In the genomic region with DNA sequence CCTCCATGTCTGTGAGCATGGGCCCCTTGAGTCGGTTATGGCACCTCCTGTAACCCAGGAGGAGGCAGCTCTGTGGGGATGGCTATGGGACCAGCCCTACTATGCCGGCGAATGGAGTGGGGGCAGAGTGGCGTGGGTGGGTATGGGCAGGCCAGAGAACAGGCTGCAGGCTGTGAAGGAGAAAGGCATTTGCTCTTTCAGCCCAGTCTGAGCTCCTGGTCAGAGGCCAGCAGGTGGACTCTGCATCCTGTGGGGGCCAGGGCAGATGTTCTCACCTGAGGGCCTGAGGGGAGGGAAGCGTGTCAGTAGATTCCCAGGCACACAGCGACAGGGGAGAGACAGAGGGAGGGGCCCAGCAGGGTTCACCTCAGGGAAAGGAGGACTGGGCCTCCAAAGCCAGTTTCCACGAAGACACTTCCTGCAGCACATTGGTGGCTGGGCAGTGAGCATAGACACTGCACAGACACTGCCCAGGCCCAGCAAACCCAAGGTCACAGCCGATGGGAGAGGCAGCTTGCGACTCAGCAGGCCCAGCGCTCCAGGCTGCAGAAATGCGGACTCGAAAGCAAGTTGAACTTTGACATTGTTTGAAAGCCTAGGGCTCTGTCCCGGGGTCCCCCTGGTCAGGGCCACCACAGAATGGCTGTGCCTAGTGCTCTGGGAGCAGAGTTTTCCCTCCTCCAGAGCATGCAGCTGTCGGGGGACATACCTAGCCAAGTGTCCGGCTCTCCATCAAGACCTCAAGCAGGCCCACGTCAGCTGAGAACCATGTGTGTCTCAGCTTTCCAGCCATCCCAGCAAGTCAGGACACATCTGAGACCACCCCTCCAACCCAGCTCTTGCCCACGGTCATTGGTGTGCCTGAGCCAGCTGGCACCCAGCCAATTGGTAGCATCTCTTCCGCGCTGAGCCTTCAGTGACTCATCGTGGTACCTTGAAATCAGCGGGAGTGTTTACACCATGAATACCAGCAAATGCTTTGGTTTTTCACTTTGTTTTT, we compare ENCODE assay signal across 11 cellular contexts. TPM values are rescaled to one million over a fixed set of nuclear protein-coding genes. Genes with fewer than 3 reads are reported as not detected.
A peak's percentile ranks its signal among the peaks of the same experiment; 100 is the strongest.
DNase-seq lines count a peak whose midpoint lies in the region; ATAC-seq, FAIRE-seq and TF ChIP-seq lines count a peak whose summit lies in the region.
"Had no signal": no experiment of that assay in that cellular context is flagged by ENCODE, and none has a peak within 500 bp of the region (broad histone marks: within the 10 kb centered on the region; RNA-seq: fewer than 3 reads in every experiment).

No MANE protein-coding gene starts in this region.

- H4K20me1 ChIP-seq in K562 (replicated peaks; ENCODE audit: control insufficient read depth, insufficient read depth, low read length), result 0 out of 2 replicates have a peak, but pooled peaks cover 16% of the 10 kb centered on the region

- H3K4me3 Mint-ChIP-seq in nephron progenitor cell, result no peak overlapping the region
- no peak overlapping the region for H3K4me3 Mint-ChIP-seq in stimulated activated memory B cell treated with anti-CD40 and anti-IgM and Interleukin-4, amounts not matched to agents 10 μg/mL and 1 μg/mL and 100 μg/mL, for 72 hours

- no peak for FAIRE-seq in K562 (lab: Jason Lieb, UNC)

- TF ChIP-seq POLR2A in K562 (conservative IDR thresholded peaks at IDR 0.05), result no peak

- H3K27ac ChIP-seq in K562 (ENCODE audit: extremely low read depth, low read depth, low read length), result no peak overlapping the region

- peak overlapping the region in 1 of 2 experiments; percentile 37; a peak in 1 of 4 replicates for H3K9ac ChIP-seq in K562 (ENCODE audit: insufficient read depth in 1 of 2, low read depth in 2 of 2, low read length in 2 of 2)

- peaks cover 78% of the 10 kb centered on the region for H3K4me1 Mint-ChIP-seq in nephron progenitor cell
- no peaks in the 10 kb centered on the region for H3K4me1 Mint-ChIP-seq in stimulated activated memory B cell treated with anti-CD40 and anti-IgM and Interleukin-4, amounts not matched to agents 10 μg/mL and 1 μg/mL and 100 μg/mL, for 72 hours
- H3K4me1 Mint-ChIP-seq: naive B cell had no signal

- POLR2A ChIA-PET in K562 (lab: Yijun Ruan, JAX), result interaction anchor here (0.6 kb wide), 2 partner anchors 155 to 445 kb away, joined by 3 to 4 read pairs; no protein-coding TSS in a partner anchor

- no peak for ATAC-seq in K562
- ATAC-seq in stimulated activated memory B cell treated with anti-CD40 and anti-IgM and Interleukin-4, amounts not matched to agents 10 μg/mL and 1 μg/mL and 100 μg/mL, for 72 hours, result no peak
- no peak for ATAC-seq in HG02870 (IDR thresholded peaks at IDR 0.05; ENCODE audit: unreplicated experiment)
- ATAC-seq in GM18520 (IDR thresholded peaks at IDR 0.05; ENCODE audit: unreplicated experiment), result no peak

- CTCF ChIA-PET in K562 (lab: Yijun Ruan, JAX; ENCODE audit: low intra/inter-chr PET ratio), result no interaction called here

- H2AFZ ChIP-seq in K562 (ENCODE audit: low read depth, low read length), result no peak overlapping the region

- no peaks in the 10 kb centered on the region for H3K9me3 ChIP-seq in K562 (replicated peaks; ENCODE audit: control insufficient read depth, insufficient read depth, low read depth, low read length)

- WGBS in K562 (ENCODE audit: insufficient coverage, low coverage, missing lambda C conversion rate), result 3% methylated on average over 20 of the region's 21 CpGs

- H3K9me3 Mint-ChIP-seq in nephron progenitor cell, result no peaks in the 10 kb centered on the region
- no peaks in the 10 kb centered on the region for H3K9me3 Mint-ChIP-seq in stimulated activated memory B cell treated with anti-CD40 and anti-IgM and Interleukin-4, amounts not matched to agents 10 μg/mL and 1 μg/mL and 100 μg/mL, for 72 hours
- H3K9me3 Mint-ChIP-seq: naive B cell had no signal

- DNase-seq in EL (peak; percentile 76), NCI-H146 treated with DMSO at 0.1 percent for 48 hours (lab: John Stamatoyannopoulos, UW; ENCODE audit: unreplicated experiment) (peak; percentile 50), K562 (ENCODE audit: extremely low read depth in 1 of 4, low spot score in 3 of 4) (peak in 1 of 4 experiments; percentile 23), nephron progenitor cell (no peak), NCI-H446 treated with DMSO at 0.1 percent for 48 hours (lab: John Stamatoyannopoulos, UW) (no peak)
- DNase-seq: activated CD8-positive, alpha-beta memory T cell treated with anti-CD3 and anti-CD28 coated beads for 24 hours; naive B cell; NCI-H524 had no signal

- H3K9me1 ChIP-seq in K562 (ENCODE audit: control insufficient read depth, insufficient read depth, low read length), result no peaks in the 10 kb centered on the region

- H3K27me3 ChIP-seq in K562 (ENCODE audit: control insufficient read depth in 2 of 2, insufficient read depth in 2 of 2, low read length in 2 of 2), result peaks cover 65 to 87% of the 10 kb centered on the region in 2 experiments

- no peaks in the 10 kb centered on the region for H3K36me3 ChIP-seq in K562 (ENCODE audit: control insufficient read depth, insufficient read depth, low read length)

- H3K4me2 ChIP-seq in K562 (ENCODE audit: insufficient read depth, low read length), result no peak overlapping the region

- intact Hi-C loops in K562 (cut with micrococcal nuclease), result no loop called here

- no peaks in the 10 kb centered on the region for H3K79me2 ChIP-seq in K562 (ENCODE audit: control insufficient read depth, insufficient read depth, low read length)

- peaks cover 6% of the 10 kb centered on the region for H3K27me3 Mint-ChIP-seq in nephron progenitor cell (ENCODE audit: low read depth, poor library complexity)
- H3K27me3 Mint-ChIP-seq in stimulated activated memory B cell treated with anti-CD40 and anti-IgM and Interleukin-4, amounts not matched to agents 10 μg/mL and 1 μg/mL and 100 μg/mL, for 72 hours, result peaks cover 60% of the 10 kb centered on the region

- peak overlapping the region; percentile 65 for H3K27ac Mint-ChIP-seq in nephron progenitor cell
- no peak overlapping the region for H3K27ac Mint-ChIP-seq in stimulated activated memory B cell treated with anti-CD40 and anti-IgM and Interleukin-4, amounts not matched to agents 10 μg/mL and 1 μg/mL and 100 μg/mL, for 72 hours

- in situ Hi-C loops in K562 (cut with MboI), result no loop called here

- TF ChIP-seq EP300 in K562 (IDR thresholded peaks at IDR 0.05; ENCODE audit: low read length), result no peak

- H3K4me1 ChIP-seq in K562 (replicated peaks in 1 of 2; ENCODE audit: control insufficient read depth in 2 of 2, insufficient read depth in 2 of 2, low read length in 2 of 2), result no peaks in the 10 kb centered on the region

- BruUV-seq in K562 (replicated peaks; lab: Mats Ljungman, UMichigan), result no TSS peak

- no peak overlapping the region for H3K4me3 ChIP-seq in K562

- TF ChIP-seq CTCF in K562 (IDR thresholded peaks at IDR 0.05 in 2 of 3, conservative IDR thresholded peaks at IDR 0.05 in 1 of 3; ENCODE audit: insufficient read depth in 2 of 3, low read depth in 1 of 3, low read length in 3 of 3), result no peak
- TF ChIP-seq CTCF in nephron progenitor cell (IDR thresholded peaks at IDR 0.05), result no peak

- no peak for TF ChIP-seq RAD21 in K562 (CRISPR knock-in tag; conservative IDR thresholded peaks at IDR 0.05 in 1 of 2, IDR thresholded peaks at IDR 0.05 in 1 of 2)

- H3K36me3 Mint-ChIP-seq in nephron progenitor cell (ENCODE audit: low read depth), result peaks cover 26% of the 10 kb centered on the region
- H3K36me3 Mint-ChIP-seq in stimulated activated memory B cell treated with anti-CD40 and anti-IgM and Interleukin-4, amounts not matched to agents 10 μg/mL and 1 μg/mL and 100 μg/mL, for 72 hours, result no peaks in the 10 kb centered on the region
- H3K36me3 Mint-ChIP-seq: naive B cell had no signal

TF ChIP-seq in K562, 482 proteins besides CTCF, POLR2A, EP300 and RAD21 (continues in another document):
- TF ChIP-seq GTF2B (IDR thresholded peaks at IDR 0.05; ENCODE audit: extremely low read depth, insufficient read length), result no peak
- TF ChIP-seq ARID2 (IDR thresholded peaks at IDR 0.05), result no peak
- peak; percentile 69 for TF ChIP-seq NFIX (CRISPR knock-in tag; IDR thresholded peaks at IDR 0.05; ENCODE audit: low read depth)
- TF ChIP-seq MAFG (tag; conservative IDR thresholded peaks at IDR 0.05), result no peak
- no peak for TF ChIP-seq SRSF7 (optimal IDR thresholded peaks at IDR 0.05; ENCODE audit: low read depth, low read length)
- no peak for TF ChIP-seq DPF2 (IDR thresholded peaks at IDR 0.05)
- TF ChIP-seq SMAD4 (CRISPR knock-in tag; conservative IDR thresholded peaks at IDR 0.05), result no peak
- peak; percentile 98 for TF ChIP-seq NFIC (IDR thresholded peaks at IDR 0.05)

RNA-seq across cellular contexts. Expression of gene TGOLN2, which starts 53.8 kb away (rescaled TPM):
- total RNA-seq in K562 (2011; cell fraction: chromatin; rRNA removed; ENCODE audit: low replicate concordance), result 117 and 121 TPM in 2 replicates
- total RNA-seq in K562 (2011; cell fraction: nucleolus; rRNA removed), result 73.6 and 84.5 TPM in 2 replicates
- 118 and 151 TPM in 2 replicates for total RNA-seq in K562 (2011; cell fraction: nucleoplasm; rRNA removed)
- 35.9 and 40.7 TPM in 2 replicates for total RNA-seq in K562 (2014; rRNA removed)
- total RNA-seq in K562 (2014; rRNA removed; fragmentation: Illumina TruSeq; extraction: Trizol), result 28.3 and 32.1 TPM in 2 replicates
- total RNA-seq in K562 (2015; rRNA removed; fragmentation: Illumina TruSeq; extraction: Trizol), result 30.7 and 31.9 TPM in 2 replicates
- total RNA-seq in K562 (2021), result 47.4 and 48.0 TPM in 2 replicates
- 38.9 and 61.7 TPM in 2 replicates for polyA plus RNA-seq in K562 (2011; rRNA removed)
- 33.8 and 36.9 TPM in 2 replicates for polyA plus RNA-seq in K562 (2011; cell fraction: cytosol; rRNA removed)
- 42.9 and 60.6 TPM in 2 replicates for polyA plus RNA-seq in K562 (2011; cell fraction: nucleus; rRNA removed)
- polyA plus RNA-seq in K562 (2012), result 35.4 and 54.6 TPM in 2 replicates
- polyA plus RNA-seq in K562 (2014; fragmentation: Illumina TruSeq; extraction: Trizol), result 60.5 and 66.5 TPM in 2 replicates
- 10 to 100 TPM; 13.0 to 18.0 TPM for polyA plus RNA-seq in K562 (2014; fragmentation: Nextera tagmentation; extraction: Ambion mirVana)
- 52.1 and 53.1 TPM in 2 replicates for polyA plus RNA-seq in K562 (2014; rRNA removed)
- 27.2 and 44.1 TPM in 2 replicates for polyA minus RNA-seq in K562 (2011; rRNA and poly(A)+ RNA removed)
- 19.2 and 19.4 TPM in 2 replicates for polyA minus RNA-seq in K562 (2011; cell fraction: cytosol; rRNA and poly(A)+ RNA removed)
- polyA minus RNA-seq in K562 (2011; cell fraction: nucleus; rRNA and poly(A)+ RNA removed), result 25.9 and 26.5 TPM in 2 replicates

Comparison
In these comparisons a context has a peak if more than half of its experiments do, and no peak if none do; other contexts are left out.
1. DNase-seq: peak in EL (single experiment) and NCI-H146 treated with DMSO at 0.1 percent for 48 hours (single experiment); none in nephron progenitor cell (single experiment) and NCI-H446 treated with DMSO at 0.1 percent for 48 hours (single experiment).